ENCODE assay signal across 27 cellular contexts in genomic region chr16:9360075-9360474, GRCh38.
DNase-seq lines count a peak whose midpoint lies in the region; ATAC-seq, FAIRE-seq and TF ChIP-seq lines count a peak whose summit lies in the region.
"Had no signal": no experiment of that assay in that cellular context is flagged by ENCODE, and none has a peak within 500 bp of the region (broad histone marks: within the 10 kb centered on the region; RNA-seq: fewer than 3 reads in every experiment).

No MANE protein-coding gene starts in this region.

- H3K27me3 Mint-ChIP-seq in H9 (ENCODE audit: low read depth) = no peaks in the 10 kb centered on the region
- H3K27me3 Mint-ChIP-seq in osteocyte (ENCODE audit: unreplicated experiment) = no peaks in the 10 kb centered on the region
- H3K27me3 Mint-ChIP-seq: CD4-positive, alpha-beta T cell had no signal

- H3K9me3 Mint-ChIP-seq in H9 = peaks cover 29 to 31% of the 10 kb centered on the region in 2 experiments
- peaks cover 28% of the 10 kb centered on the region for H3K9me3 Mint-ChIP-seq in osteocyte (ENCODE audit: unreplicated experiment)

- no peak overlapping the region for H4K91ac ChIP-seq in H9 (ENCODE audit: insufficient read length, low read depth, low read length)

- no peak overlapping the region for H2AFZ ChIP-seq in H9 (ENCODE audit: low read length)

- H3K14ac ChIP-seq in H9 (ENCODE audit: insufficient read depth, low read length) = no peak overlapping the region

- H3K27ac Mint-ChIP-seq in H9 (no peak overlapping the region), osteocyte (ENCODE audit: unreplicated experiment) (no peak overlapping the region)
- H3K27ac Mint-ChIP-seq: B cell; CD4-positive, alpha-beta T cell; CD8-positive, alpha-beta T cell had no signal

- no peaks in the 10 kb centered on the region for H4K20me1 ChIP-seq in H9 (ENCODE audit: control insufficient read depth, insufficient read depth, insufficient read length)
- H4K20me1 ChIP-seq: BLaER1 treated with 17β-estradiol and CSF1 and Interleukin-3, amounts not matched to agents 10 nM and 100 nM had no signal

- H3K23me2 ChIP-seq in H9 (ENCODE audit: insufficient read length, low read depth, low read length, poor library complexity, severe bottlenecking) = no peaks in the 10 kb centered on the region

- no peak overlapping the region for H3T11ph ChIP-seq in H9 (ENCODE audit: low read length)

- H3K4me3 Mint-ChIP-seq in H9 (no peak overlapping the region), osteocyte (ENCODE audit: unreplicated experiment) (no peak overlapping the region)
- H3K4me3 Mint-ChIP-seq: B cell; CD4-positive, alpha-beta T cell; CD8-positive, alpha-beta T cell had no signal

- H3K79me1 ChIP-seq in H9 (ENCODE audit: insufficient read depth, low read depth, low read length, poor library complexity, severe bottlenecking) = no peaks in the 10 kb centered on the region

- no peak overlapping the region for H2BK5ac ChIP-seq in H9 (ENCODE audit: insufficient read length, low read length)

- H3K4me2 ChIP-seq in H9 (ENCODE audit: insufficient read depth, insufficient read length, low read length) = no peak overlapping the region
- H3K4me2 ChIP-seq: A549; BLaER1 treated with 17β-estradiol and CSF1 and Interleukin-3, amounts not matched to agents 10 nM and 100 nM had no signal

- no peak overlapping the region for H3K18ac ChIP-seq in H9 (ENCODE audit: insufficient read length, low read depth, low read length)

- no peak overlapping the region for H3K56ac ChIP-seq in H9 (ENCODE audit: insufficient read length, low read depth, low read length)

- no peak overlapping the region for H2BK120ac ChIP-seq in H9 (ENCODE audit: low read depth, low read length, poor library complexity, severe bottlenecking)

- no peak overlapping the region for H4K8ac ChIP-seq in H9 (replicated peaks; ENCODE audit: insufficient read length, low read depth, low read length)

- H3K36me3 Mint-ChIP-seq in H9 (ENCODE audit: insufficient read depth in 1 of 3, low read depth in 3 of 3) (peaks cover 7 to 28% (median 13%) of the 10 kb centered on the region in 3 experiments; a peak in 6 of 7 replicates), osteocyte (ENCODE audit: unreplicated experiment) (no peaks in the 10 kb centered on the region)
- H3K36me3 Mint-ChIP-seq: CD8-positive, alpha-beta T cell had no signal

- H3K4ac ChIP-seq in H9 (ENCODE audit: low read depth, low read length) = no peak overlapping the region

- TF ChIP-seq CTCF in H9 (conservative IDR thresholded peaks at IDR 0.05) (no peak), esophagus muscularis mucosa (IDR thresholded peaks at IDR 0.05) (no peak), osteocyte (IDR thresholded peaks at IDR 0.05) (no peak), stomach (IDR thresholded peaks at IDR 0.05) (no peak), testis (IDR thresholded peaks at IDR 0.05) (no peak)

- H3K4me1 Mint-ChIP-seq in H9 (0 out of 4 replicates have a peak, but pooled peaks cover 0 to 2% of the 10 kb centered on the region in 2 experiments), osteocyte (ENCODE audit: unreplicated experiment) (no peaks in the 10 kb centered on the region)
- H3K4me1 Mint-ChIP-seq: B cell had no signal

- no peak overlapping the region for H2BK15ac ChIP-seq in H9 (ENCODE audit: low read depth, low read length)

- H3K27me3 ChIP-seq in H9 (ENCODE audit: insufficient read depth, low read length) = no peaks in the 10 kb centered on the region
- no peaks in the 10 kb centered on the region for H3K27me3 ChIP-seq in esophagus muscularis mucosa
- H3K27me3 ChIP-seq in small intestine (ENCODE audit: control insufficient read depth in 2 of 2, insufficient read depth in 2 of 2, low read length in 2 of 2) = no peaks in the 10 kb centered on the region
- no peaks in the 10 kb centered on the region for H3K27me3 ChIP-seq in stomach
- H3K27me3 ChIP-seq in testis = no peaks in the 10 kb centered on the region
- H3K27me3 ChIP-seq: BLaER1 treated with 17β-estradiol and CSF1 and Interleukin-3, amounts not matched to agents 10 nM and 100 nM had no signal

- no peaks in the 10 kb centered on the region for H3K79me2 ChIP-seq in H9 (ENCODE audit: insufficient read depth, low read length)

- DNase-seq in H9 (peak; percentile 8), esophagus muscularis mucosa (ENCODE audit: extremely low spot score) (peak; percentile 77), osteocyte (ENCODE audit: extremely low spot score, unreplicated experiment) (peak; percentile 65), small intestine (peak; percentile 62), stomach (no peak), testis (no peak)
- DNase-seq: AML-193; Caco-2; Calu3; CD4-positive, alpha-beta T cell; CD8-positive, alpha-beta T cell; DMS153; DMS53; DMS79; DND-41; EL; GDM1 had no signal

- ATAC-seq in GM18505 (IDR thresholded peaks at IDR 0.05; ENCODE audit: unreplicated experiment) = no peak
- ATAC-seq: A549; CD8-positive, alpha-beta T cell; GM12878 had no signal

- H3K36me3 ChIP-seq in esophagus muscularis mucosa (no peaks in the 10 kb centered on the region), small intestine (ENCODE audit: control insufficient read depth in 2 of 2, insufficient read depth in 2 of 2, low read length in 2 of 2) (no peaks in the 10 kb centered on the region), stomach (no peaks in the 10 kb centered on the region), testis (ENCODE audit: low read depth, missing control alignments) (no peaks in the 10 kb centered on the region)

- no peak overlapping the region for H3K23ac ChIP-seq in H9 (ENCODE audit: insufficient read length, low read depth, low read length)

- intact Hi-C loops in esophagus muscularis mucosa (cut with DNase I) (no loop called here), stomach (cut with DNase I; ENCODE audit: low total_unique reads) (no loop called here), testis (cut with DNase I; ENCODE audit: low total_unique reads) (no loop called here)

- H3K27ac ChIP-seq in H9 (ENCODE audit: insufficient read length, low read depth, low read length) (no peak overlapping the region), esophagus muscularis mucosa (replicated peaks in 1 of 4) (no peak overlapping the region), small intestine (ENCODE audit: low read depth in 1 of 2, low read length in 1 of 2) (no peak overlapping the region), stomach (no peak overlapping the region), testis (no peak overlapping the region)
- H3K27ac ChIP-seq: 22Rv1; A549; BLaER1 treated with 17β-estradiol and CSF1 and Interleukin-3, amounts not matched to agents 10 nM and 100 nM; C4-2B had no signal

- H3K9ac ChIP-seq in H9 (ENCODE audit: extremely low read depth, insufficient read length, low read length) = no peak overlapping the region
- H3K9ac ChIP-seq: BLaER1 treated with 17β-estradiol and CSF1 and Interleukin-3, amounts not matched to agents 10 nM and 100 nM had no signal

- H3K9me3 ChIP-seq in H9 (ENCODE audit: control insufficient read depth, low read depth, low read length) (no peaks in the 10 kb centered on the region), esophagus muscularis mucosa (no peaks in the 10 kb centered on the region), small intestine (ENCODE audit: control insufficient read depth, low read depth) (no peaks in the 10 kb centered on the region), stomach (no peaks in the 10 kb centered on the region), testis (no peaks in the 10 kb centered on the region)
- H3K9me3 ChIP-seq: A549, Caco-2 had no signal

- no peak overlapping the region for H2BK20ac ChIP-seq in H9 (ENCODE audit: low read depth, low read length, poor library complexity, severe bottlenecking)

- H2BK12ac ChIP-seq in H9 (ENCODE audit: insufficient read length, low read depth, low read length) = no peak overlapping the region

- WGBS in H9 (ENCODE audit: extremely low coverage, insufficient read length, low lambda C conversion rate) = no CpG with 5 or more reads among the region's 7 CpGs
- WGBS in esophagus muscularis mucosa = over 99% methylated on average over 7 of the region's 7 CpGs
- 52 to 81% (median 57%) methylated on average over 7 of the region's 7 CpGs for WGBS in small intestine, 3 donors
- 88 to 92% (median 90%) methylated on average over 7 of the region's 7 CpGs for WGBS in stomach, 5 donors
- 91 to 94% methylated on average over 6 to 7 of the region's 7 CpGs for WGBS in testis, 2 donors

- FAIRE-seq in small intestine (lab: Jason Lieb, UNC) = no peak
- FAIRE-seq: A549, D721Med, GM12878, GM12892, GM19239 had no signal

- H3K4me1 ChIP-seq in H9 (ENCODE audit: insufficient read depth, low read length) (no peaks in the 10 kb centered on the region), esophagus muscularis mucosa (peaks cover 7 to 11% (median 9%) of the 10 kb centered on the region in 4 donors), small intestine (ENCODE audit: control insufficient read depth in 2 of 2, insufficient read depth in 1 of 2, low read depth in 1 of 2, low read length in 1 of 2) (peaks cover 0 to 2% of the 10 kb centered on the region in 2 donors), stomach (peaks cover 0 to 7% (median 0%) of the 10 kb centered on the region in 4 donors), testis (no peaks in the 10 kb centered on the region)
- H3K4me1 ChIP-seq: A549; BLaER1 treated with 17β-estradiol and CSF1 and Interleukin-3, amounts not matched to agents 10 nM and 100 nM; Caco-2 had no signal

- H2AK5ac ChIP-seq in H9 (ENCODE audit: insufficient read length, low read length) = no peak overlapping the region

- no peak for TF ChIP-seq POLR2A in esophagus muscularis mucosa (IDR thresholded peaks at IDR 0.05; ENCODE audit: low read depth)
- TF ChIP-seq POLR2A in stomach (IDR thresholded peaks at IDR 0.05) = no peak
- no peak for TF ChIP-seq POLR2A in testis (IDR thresholded peaks at IDR 0.05)
- TF ChIP-seq POLR2A in GM18505 (IDR thresholded peaks at IDR 0.05; ENCODE audit: borderline replicate concordance, extremely low read depth, insufficient read depth, insufficient read length) = no peak

- H4K5ac ChIP-seq in H9 (ENCODE audit: insufficient read length, low read depth, low read length) = no peak overlapping the region

- TF ChIP-seq EP300 in esophagus muscularis mucosa (IDR thresholded peaks at IDR 0.05) (no peak), stomach (IDR thresholded peaks at IDR 0.05) (no peak)

- H3K4me3 ChIP-seq in esophagus muscularis mucosa (no peak overlapping the region), small intestine (ENCODE audit: low read depth in 1 of 2, low read length in 2 of 2) (no peak overlapping the region), stomach (no peak overlapping the region), testis (no peak overlapping the region)
- H3K4me3 ChIP-seq: A549; BLaER1 treated with 17β-estradiol and CSF1 and Interleukin-3, amounts not matched to agents 10 nM and 100 nM; GM12878 had no signal

Comparison
In these comparisons a context has a peak if more than half of its experiments do, and no peak if none do; other contexts are left out.
1. DNase-seq: peak in H9 (single experiment), esophagus muscularis mucosa (single experiment), osteocyte (single experiment) and small intestine (single experiment); none in stomach (single experiment) and testis (single experiment).